ENCODE assay signal across 2 cellular contexts in genomic region chr12:127146991-127147718, GRCh38.
TF ChIP-seq lines count a peak whose summit lies in the region.

No MANE protein-coding gene starts in this region.

TF ChIP-seq in HCT116, 20 proteins besides CTCF, POLR2A, EP300 and RAD21:
- TF ChIP-seq SRF (IDR thresholded peaks at IDR 0.05; ENCODE audit: low read depth) (no peak), POLR2AphosphoS5 (IDR thresholded peaks at IDR 0.05; ENCODE audit: low read depth, low read length) (no peak), ZNF274 (IDR thresholded peaks at IDR 0.05; ENCODE audit: low read depth, low read length) (no peak), CBX3 (IDR thresholded peaks at IDR 0.05; ENCODE audit: low read depth) (no peak), TCF7L2 (IDR thresholded peaks at IDR 0.05; ENCODE audit: borderline replicate concordance, extremely low read depth, insufficient read depth, insufficient read length) (no peak), JUND (IDR thresholded peaks at IDR 0.05) (no peak), SIN3A (IDR thresholded peaks at IDR 0.05; ENCODE audit: low read depth) (no peak), ZFX (IDR thresholded peaks at IDR 0.05) (no peak), EZH2 (IDR thresholded peaks at IDR 0.05) (no peak), FOSL1 (IDR thresholded peaks at IDR 0.05; ENCODE audit: low read depth) (no peak), CEBPB (IDR thresholded peaks at IDR 0.05; ENCODE audit: low read depth) (no peak), ZBTB33 (IDR thresholded peaks at IDR 0.05; ENCODE audit: extremely low read depth, insufficient replicate concordance, low read length) (no peak), YY1 (IDR thresholded peaks at IDR 0.05; ENCODE audit: extremely low read depth, insufficient replicate concordance, low read depth, low read length) (no peak)
- TF ChIP-seq, protein P1, sequence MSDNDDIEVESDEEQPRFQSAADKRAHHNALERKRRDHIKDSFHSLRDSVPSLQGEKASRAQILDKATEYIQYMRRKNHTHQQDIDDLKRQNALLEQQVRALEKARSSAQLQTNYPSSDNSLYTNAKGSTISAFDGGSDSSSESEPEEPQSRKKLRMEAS (IDR thresholded peaks at IDR 0.05) = no peak
- TF ChIP-seq, protein P2, sequence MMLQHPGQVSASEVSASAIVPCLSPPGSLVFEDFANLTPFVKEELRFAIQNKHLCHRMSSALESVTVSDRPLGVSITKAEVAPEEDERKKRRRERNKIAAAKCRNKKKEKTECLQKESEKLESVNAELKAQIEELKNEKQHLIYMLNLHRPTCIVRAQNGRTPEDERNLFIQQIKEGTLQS (IDR thresholded peaks at IDR 0.05) = no peak
TF ChIP-seq in HCT116: peak in this region for 0.

TF ChIP-seq in H1, 55 proteins besides CTCF, POLR2A, EP300 and RAD21:
- TF ChIP-seq CEBPB (IDR thresholded peaks at IDR 0.05; ENCODE audit: low read depth, low read length) (peak; percentile 50; the same call in 1 of the 2 replicates), SP4 (IDR thresholded peaks at IDR 0.05; ENCODE audit: low read length) (no peak), POLR2AphosphoS5 (IDR thresholded peaks at IDR 0.05; ENCODE audit: low read depth, low read length) (peak; percentile 79), TAF7 (optimal IDR thresholded peaks at IDR 0.05; ENCODE audit: borderline replicate concordance, low read depth, low read length) (peak; percentile 96), RFX5 (IDR thresholded peaks at IDR 0.05; ENCODE audit: borderline replicate concordance, low read depth, low read length) (no peak), CHD2 (IDR thresholded peaks at IDR 0.05; ENCODE audit: low read length) (no peak), TBP (IDR thresholded peaks at IDR 0.05; ENCODE audit: low read depth, low read length) (0 out of 2 replicates have a peak, but pooled peaks have one; percentile 12)
